ENCODE assay signal across 1 cellular context in genomic region chr3:45826908-45827307, GRCh38.
TF ChIP-seq lines count a peak whose summit lies in the region.

No MANE protein-coding gene starts in this region.

TF ChIP-seq in endothelial cell of umbilical vein, 7 proteins besides CTCF, POLR2A, EP300 and RAD21:
- no peak for TF ChIP-seq FOS (IDR thresholded peaks at IDR 0.05; ENCODE audit: borderline replicate concordance, insufficient read depth, low read length)
- TF ChIP-seq EZH2 (IDR thresholded peaks at IDR 0.05; ENCODE audit: borderline replicate concordance, low read depth, low read length, severe bottlenecking): no peak
- no peak for TF ChIP-seq MAX (IDR thresholded peaks at IDR 0.05; ENCODE audit: insufficient read depth, insufficient read length)
- TF ChIP-seq POLR2AphosphoS5 (IDR thresholded peaks at IDR 0.05; ENCODE audit: insufficient read depth, low read depth, low read length): no peak
- TF ChIP-seq JUN (IDR thresholded peaks at IDR 0.05; ENCODE audit: borderline replicate concordance, insufficient read depth, insufficient read length, low read depth): no peak
- TF ChIP-seq GATA2 (IDR thresholded peaks at IDR 0.05; ENCODE audit: insufficient read depth, insufficient read length, low read depth, low read length): no peak
- no peak for TF ChIP-seq MYC (IDR thresholded peaks at IDR 0.05; ENCODE audit: low read depth, low read length)
